In the genomic region with DNA sequence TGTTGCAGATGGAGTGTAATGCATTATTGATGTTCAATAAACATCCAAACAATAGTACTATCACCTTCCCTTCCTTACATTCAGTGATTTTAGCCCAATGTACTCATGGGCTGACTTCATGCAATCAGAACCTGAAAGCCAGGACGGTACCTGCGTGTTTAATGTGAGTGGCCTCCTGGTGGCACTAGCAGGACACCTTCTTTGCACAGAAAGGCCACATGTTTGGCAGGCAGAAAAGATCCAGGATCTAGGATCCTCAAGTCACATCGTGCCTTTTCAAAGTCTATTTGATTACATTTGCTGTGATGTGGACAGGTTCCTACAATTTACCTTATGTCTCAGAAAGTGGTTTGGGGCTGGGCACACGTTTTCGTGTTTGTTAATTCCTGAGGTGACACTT, we compare ENCODE assay signal across 8 cellular contexts.
DNase-seq lines count a peak whose midpoint lies in the region; ATAC-seq and TF ChIP-seq lines count a peak whose summit lies in the region.

No MANE protein-coding gene starts in this region.

- H3K36me3 ChIP-seq in DND-41 (ENCODE audit: insufficient read depth, low read length) (no peaks in the 10 kb centered on the region), HAP-1 (replicated peaks) (no peaks in the 10 kb centered on the region), PC-9 (ENCODE audit: low read depth) (no peaks in the 10 kb centered on the region), testis (ENCODE audit: low read depth, missing control alignments) (no peaks in the 10 kb centered on the region), spleen (no peaks in the 10 kb centered on the region), esophagus squamous epithelium (no peaks in the 10 kb centered on the region)

- POLR2A ChIA-PET in PC-9 (lab: Charles Lee; ENCODE audit: unreplicated experiment), result no interaction called here

- H3K9me2 ChIP-seq in PC-9 (ENCODE audit: insufficient read depth), result no peaks in the 10 kb centered on the region

- H3K4me2 ChIP-seq in DND-41 (ENCODE audit: insufficient read depth, low read length) (no peak overlapping the region), PC-9 (no peak overlapping the region)

- H2AFZ ChIP-seq in DND-41 (ENCODE audit: low read depth, low read length) (no peak overlapping the region), PC-9 (no peak overlapping the region)

- H3K79me2 ChIP-seq in DND-41 (ENCODE audit: insufficient read depth, low read length) (no peaks in the 10 kb centered on the region), PC-9 (ENCODE audit: low read depth) (no peaks in the 10 kb centered on the region)

- H3K9me3 ChIP-seq in DND-41 (ENCODE audit: insufficient read depth, low read length, severe bottlenecking) (no peaks in the 10 kb centered on the region), HAP-1 (no peaks in the 10 kb centered on the region), PC-9 (ENCODE audit: insufficient read depth, low read depth) (no peaks in the 10 kb centered on the region), testis (no peaks in the 10 kb centered on the region), spleen (no peaks in the 10 kb centered on the region), esophagus squamous epithelium (no peaks in the 10 kb centered on the region)

- H3K27ac ChIP-seq in DND-41 (ENCODE audit: low read length) (no peak overlapping the region), PC-9 (no peak overlapping the region), testis (no peak overlapping the region), spleen (no peak overlapping the region), esophagus squamous epithelium (no peak overlapping the region)

- H3K9ac ChIP-seq in DND-41 (ENCODE audit: low read depth, low read length), result no peak overlapping the region

- in situ Hi-C loops in HAP-1 (cut with MboI; ENCODE audit: low sequenced_read_pairs), result loop anchor here (25.0 kb wide), 4 partner anchors 322 to 1397 kb away; no protein-coding TSS in a partner anchor

- WGBS in testis, 2 donors, result 70 to 74% methylated on average over 5 of the region's 5 CpGs
- 58 to 76% (median 63%) methylated on average over 5 of the region's 5 CpGs for WGBS in spleen, 5 donors
- 29 to 45% methylated on average over 5 of the region's 5 CpGs for WGBS in esophagus squamous epithelium, 2 donors

- no peak for ATAC-seq in DND-41 (ENCODE audit: insufficient read depth, low read depth)
- no peak for ATAC-seq in HG03108 (IDR thresholded peaks at IDR 0.05; ENCODE audit: unreplicated experiment)

- intact Hi-C loops in PC-9 (cut with micrococcal nuclease; ENCODE audit: unreplicated experiment), result loop anchor here (1.0 to 10.0 kb wide), 2 partner anchors 275 to 1407 kb away; no protein-coding TSS in a partner anchor
- intact Hi-C loops in testis (cut with DNase I; ENCODE audit: low total_unique reads), result no loop called here
- intact Hi-C loops in spleen (cut with DNase I; ENCODE audit: low total_unique reads), result loop anchor here (5.0 kb wide), 1 partner anchor 317 kb away; no protein-coding TSS in a partner anchor
- intact Hi-C loops in esophagus squamous epithelium (cut with DNase I), result no loop called here

- H3K4me3 ChIP-seq in DND-41 (ENCODE audit: low read depth in 1 of 2, low read length in 2 of 2) (no peak overlapping the region), HAP-1 (no peak overlapping the region), PC-9 (no peak overlapping the region), testis (no peak overlapping the region), spleen (no peak overlapping the region), esophagus squamous epithelium (no peak overlapping the region)

- BruUV-seq in PC-9 (replicated peaks; lab: Mats Ljungman, UMichigan), result no TSS peak

- TF ChIP-seq POLR2A in testis (IDR thresholded peaks at IDR 0.05), result no peak
- TF ChIP-seq POLR2A in spleen (IDR thresholded peaks at IDR 0.05), result no peak
- no peak for TF ChIP-seq POLR2A in esophagus squamous epithelium (IDR thresholded peaks at IDR 0.05)

- CTCF ChIA-PET in PC-9 (lab: Charles Lee), result no interaction called here

- no peaks in the 10 kb centered on the region for H3K4me1 ChIP-seq in DND-41 (ENCODE audit: insufficient read depth, low read length)
- H3K4me1 ChIP-seq in HAP-1, result peaks cover 6% of the 10 kb centered on the region
- no peaks in the 10 kb centered on the region for H3K4me1 ChIP-seq in PC-9 (replicated peaks; ENCODE audit: insufficient read depth)
- H3K4me1 ChIP-seq in testis, result no peaks in the 10 kb centered on the region
- peaks cover 0 to 15% (median 11%) of the 10 kb centered on the region in 6 donors for H3K4me1 ChIP-seq in spleen
- H3K4me1 ChIP-seq in esophagus squamous epithelium, result peaks cover 4 to 11% (median 8%) of the 10 kb centered on the region in 3 donors

- no peaks in the 10 kb centered on the region for H4K20me1 ChIP-seq in DND-41 (ENCODE audit: insufficient read depth, low read length)
- no peaks in the 10 kb centered on the region for H4K20me1 ChIP-seq in PC-9 (ENCODE audit: insufficient read depth)

- H3F3A ChIP-seq in PC-9 (ENCODE audit: insufficient read depth, low read depth), result no peaks in the 10 kb centered on the region

- DNase-seq in DND-41 (peak; percentile 15), HAP-1 (ENCODE audit: low spot score in 2 of 2) (peak; percentile 34 to 54), PC-9 (peak in 1 of 2 experiments; percentile 15), iPS DF 19.7 (ENCODE audit: low read depth, low spot score) (peak; percentile 38), testis (no peak), spleen (no peak), esophagus squamous epithelium (lab: John Stamatoyannopoulos, UW) (no peak)

- H3K27me3 ChIP-seq in DND-41 (ENCODE audit: insufficient read depth, low read length, poor library complexity) (no peaks in the 10 kb centered on the region), HAP-1 (ENCODE audit: low read depth) (peaks cover 32% of the 10 kb centered on the region), PC-9 (ENCODE audit: insufficient read depth, low read depth) (peaks cover 35% of the 10 kb centered on the region), testis (no peaks in the 10 kb centered on the region), spleen (replicated peaks in 1 of 7) (peaks cover 0 to 47% (median 15%) of the 10 kb centered on the region in 7 donors), esophagus squamous epithelium (peaks cover 0 to 42% (median 0%) of the 10 kb centered on the region in 4 donors)

- peak; percentile 55 for TF ChIP-seq CTCF in DND-41 (IDR thresholded peaks at IDR 0.05; ENCODE audit: borderline replicate concordance, extremely low read depth, low read length, poor library complexity, severe bottlenecking)
- peak; percentile 53 for TF ChIP-seq CTCF in PC-9 (conservative IDR thresholded peaks at IDR 0.05)
- TF ChIP-seq CTCF in testis (IDR thresholded peaks at IDR 0.05), result no peak
- no peak for TF ChIP-seq CTCF in spleen (IDR thresholded peaks at IDR 0.05 in 8 of 11, conservative IDR thresholded peaks at IDR 0.05 in 3 of 11)
- TF ChIP-seq CTCF in esophagus squamous epithelium (IDR thresholded peaks at IDR 0.05), result peak in 2 of 6 experiments; percentile 34 to 43

Comparison
In these comparisons a context has a peak if more than half of its experiments do, and no peak if none do; other contexts are left out.
1. DNase-seq: peak in DND-41 (single experiment), HAP-1 (2 of 2) and iPS DF 19.7 (single experiment); none in testis (single experiment), spleen (single experiment) and esophagus squamous epithelium (single experiment).
2. CTCF ChIP-seq: peak in DND-41 (single experiment) and PC-9 (single experiment); none in testis (0 of 3) and spleen (0 of 11).
3. intact Hi-C loops: an anchor here in PC-9 (1.0 to 10.0 kb wide) and spleen (5.0 kb wide); none called in testis and esophagus squamous epithelium.